In the genomic region with DNA sequence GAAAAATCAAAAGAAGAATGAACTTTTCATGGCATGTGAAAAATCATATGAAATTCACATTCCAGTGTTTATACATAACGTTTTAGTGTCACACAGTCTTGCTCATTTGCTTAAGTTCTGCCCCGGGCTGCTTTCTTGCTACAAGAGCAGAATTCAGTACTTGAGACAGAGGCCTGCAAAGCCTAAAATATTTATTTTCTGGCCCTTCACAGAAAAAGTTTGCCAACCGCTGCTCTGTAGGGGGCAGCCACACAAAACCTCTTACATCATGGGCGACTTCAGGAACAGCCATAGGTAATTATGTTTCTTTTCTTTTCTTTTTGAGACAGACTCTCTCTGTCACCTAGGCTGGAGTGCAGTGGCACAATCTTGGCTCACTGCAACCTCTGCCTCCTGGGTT, we compare ENCODE assay signal across 8 cellular contexts. TPM values are rescaled to one million over a fixed set of nuclear protein-coding genes. Genes with fewer than 3 reads are reported as not detected.
DNase-seq lines count a peak whose midpoint lies in the region; TF ChIP-seq lines count a peak whose summit lies in the region.

No MANE protein-coding gene starts in this region.

- no peaks in the 10 kb centered on the region for H3K9me3 Mint-ChIP-seq in mesothelial cell of epicardium

- TF ChIP-seq CTCF in choroid plexus epithelial cell (conservative IDR thresholded peaks at IDR 0.05; ENCODE audit: low read depth, low read length) (peak; percentile 48), mesothelial cell of epicardium (IDR thresholded peaks at IDR 0.05; ENCODE audit: unreplicated experiment) (no peak)

- peaks cover 22% of the 10 kb centered on the region for H3K4me1 Mint-ChIP-seq in mesothelial cell of epicardium

- no peaks in the 10 kb centered on the region for H3K27me3 Mint-ChIP-seq in mesothelial cell of epicardium (ENCODE audit: low read depth)

- H3K27ac Mint-ChIP-seq in mesothelial cell of epicardium, result peak overlapping the region; percentile 97

- H3K4me3 Mint-ChIP-seq in mesothelial cell of epicardium, result peak overlapping the region; percentile 91

- H3K4me3 ChIP-seq in choroid plexus epithelial cell (ENCODE audit: low read depth, low read length), result peak overlapping the region; percentile 50

- peak; percentile 7 for DNase-seq in NCI-H2196 (lab: John Stamatoyannopoulos, UW; ENCODE audit: unreplicated experiment)
- no peak for DNase-seq in NCI-H2196 treated with DMSO at 0.1 percent for 48 hours (lab: John Stamatoyannopoulos, UW; ENCODE audit: unreplicated experiment)
- peak; percentile 31 for DNase-seq in NOMO-1 treated with dmso at 0.1 percent for 144 hours (lab: John Stamatoyannopoulos, UW; ENCODE audit: unreplicated experiment)
- DNase-seq in choroid plexus epithelial cell (ENCODE audit: low read depth), result peak; percentile 84
- no peak for DNase-seq in mesothelial cell of epicardium (ENCODE audit: low spot score in 2 of 2, unreplicated experiment in 2 of 2)
- no peak for DNase-seq in iPS-NIHi11 (ENCODE audit: low spot score)
- no peak for DNase-seq in NCI-H2081 treated with DMSO at 0.1 percent for 48 hours (lab: John Stamatoyannopoulos, UW)
- DNase-seq in NCI-H187 (lab: John Stamatoyannopoulos, UW), result no peak

- H3K36me3 Mint-ChIP-seq in mesothelial cell of epicardium, result peaks cover 5% of the 10 kb centered on the region

RNA-seq across cellular contexts. Expression of a gene that starts 1.0 kb away (rescaled TPM):
- 29.8 to 32.9 TPM (median 31.7 TPM) in 3 replicates for total RNA-seq in mesothelial cell of epicardium

RNA-seq across cellular contexts. Expression of a gene that starts 6.4 kb away (rescaled TPM):
- 12.3 to 14.4 TPM (median 13.5 TPM) in 3 replicates for total RNA-seq in mesothelial cell of epicardium

RNA-seq across cellular contexts. Expression of a gene that starts 17.6 kb away (rescaled TPM):
- total RNA-seq in mesothelial cell of epicardium, result not detected in 3 replicates

RNA-seq across cellular contexts. Expression of a gene that starts 39.6 kb away (rescaled TPM):
- 84.9 to 94.5 TPM (median 86.8 TPM) in 3 replicates for total RNA-seq in mesothelial cell of epicardium

RNA-seq across cellular contexts. Expression of a gene that starts 53.9 kb away (rescaled TPM):
- total RNA-seq in mesothelial cell of epicardium, result not detected in 3 replicates

Comparison
In these comparisons a context has a peak if more than half of its experiments do, and no peak if none do; other contexts are left out.
1. DNase-seq: peak in NCI-H2196 (single experiment), NOMO-1 treated with dmso at 0.1 percent for 144 hours (single experiment) and choroid plexus epithelial cell (single experiment); none in NCI-H2196 treated with DMSO at 0.1 percent for 48 hours (single experiment), mesothelial cell of epicardium (0 of 2), iPS-NIHi11 (single experiment), NCI-H2081 treated with DMSO at 0.1 percent for 48 hours (single experiment) and NCI-H187 (0 of 2).